In genomic region chr2:230346465-230346864, GRCh38 we compare ENCODE assay signal across 26 cellular contexts. TPM values are rescaled to one million over a fixed set of nuclear protein-coding genes. Genes with fewer than 3 reads are reported as not detected.
DNase-seq lines count a peak whose midpoint lies in the region; ATAC-seq, FAIRE-seq and TF ChIP-seq lines count a peak whose summit lies in the region.
"Had no signal": no experiment of that assay in that cellular context is flagged by ENCODE, and none has a peak within 500 bp of the region (broad histone marks: within the 10 kb centered on the region; RNA-seq: fewer than 3 reads in every experiment).

No MANE protein-coding gene starts in this region.

- H3K27me3 ChIP-seq in CD4-positive, CD25-positive, alpha-beta regulatory T cell (ENCODE audit: control insufficient read depth, insufficient read depth, low read length) = no peaks in the 10 kb centered on the region
- H3K27me3 ChIP-seq: neural progenitor cell, SJSA1, testis had no signal

- no peak for DNase-seq in activated CD8-positive, alpha-beta T cell treated with anti-CD3 and anti-CD28 coated beads for 36 hours
- no peak for DNase-seq in activated CD8-positive, alpha-beta T cell treated with anti-CD3 and anti-CD28 coated beads, Interleukin-2, amount 10 ng/mL, durations not matched to agents 7 days and 5 days
- DNase-seq in CD4-positive, CD25-positive, alpha-beta regulatory T cell = no peak
- DNase-seq in activated CD4-positive, alpha-beta memory T cell treated with anti-CD3 and anti-CD28 coated beads, Interleukin-2, amount 10 ng/mL, durations not matched to agents 7 days and 5 days = no peak
- DNase-seq in naive B cell (no peak), H54 (ENCODE audit: insufficient read length, low spot score) (no peak), KG1 (lab: John Stamatoyannopoulos, UW) (no peak), NCI-H774 (lab: John Stamatoyannopoulos, UW) (no peak)
- DNase-seq: caudate nucleus; CD4-positive, alpha-beta T cell; cortex of kidney; effector memory CD8-positive, alpha-beta T cell; hypothalamus; left colon; NCI-H1092; NCI-H1694 treated with DMSO at 0.1 percent for 48 hours; NCI-H510A; RPMI8226; small intestine; stimulated activated naive CD4-positive, alpha-beta T cell treated with Interleukin-2 at 50 U/mL for 16 hours; testis had no signal

- POLR2A ChIA-PET in activated CD8-positive, alpha-beta T cell treated with anti-CD3 and anti-CD28 coated beads for 36 hours (lab: Charles Lee) = interaction anchor here (1.0 to 1.9 kb wide), 5 partner anchors 17 to 91 kb away, joined by 3 to 9 read pairs (median 3); partner anchors contain the start of gene SP140L
- POLR2A ChIA-PET in activated CD8-positive, alpha-beta T cell treated with anti-CD3 and anti-CD28 coated beads, Interleukin-2, amount 10 ng/mL, durations not matched to agents 7 days and 5 days (lab: Charles Lee) = interaction anchor here (0.8 to 2.8 kb wide), 5 partner anchors 15 to 135 kb away, joined by 3 to 16 read pairs (median 6); partner anchors contain the start of genes SP100 and SP140L
- POLR2A ChIA-PET in activated CD4-positive, alpha-beta memory T cell treated with anti-CD3 and anti-CD28 coated beads, Interleukin-2, amount 10 ng/mL, durations not matched to agents 7 days and 5 days (lab: Charles Lee) = interaction anchor here (0.7 to 4.5 kb wide), 5 partner anchors 10 to 121 kb away, joined by 3 to 35 read pairs (median 5); partner anchors contain the start of genes SP140 and SP140L

- H3K4me1 ChIP-seq in CD4-positive, CD25-positive, alpha-beta regulatory T cell (ENCODE audit: control insufficient read depth, insufficient read depth, low read length, poor library complexity, severe bottlenecking) = peaks cover 28% of the 10 kb centered on the region
- H3K4me1 ChIP-seq: A549, neural progenitor cell, parathyroid adenoma, testis had no signal

- CTCF ChIA-PET in activated CD8-positive, alpha-beta T cell treated with anti-CD3 and anti-CD28 coated beads for 36 hours (lab: Charles Lee) = no interaction called here
- CTCF ChIA-PET in activated CD8-positive, alpha-beta T cell treated with anti-CD3 and anti-CD28 coated beads, Interleukin-2, amount 10 ng/mL, durations not matched to agents 7 days and 5 days (lab: Charles Lee) = interaction anchor here (1.2 kb wide), 2 partner anchors 19 to 28 kb away, joined by 4 read pairs; no protein-coding TSS in a partner anchor
- CTCF ChIA-PET in activated CD4-positive, alpha-beta memory T cell treated with anti-CD3 and anti-CD28 coated beads, Interleukin-2, amount 10 ng/mL, durations not matched to agents 7 days and 5 days (lab: Charles Lee) = interaction anchor here (1.6 kb wide), 1 partner anchor 20 kb away, joined by 5 read pairs; the partner anchor contains the start of gene SP140L

- no peak for ATAC-seq in activated CD8-positive, alpha-beta T cell treated with anti-CD3 and anti-CD28 coated beads for 36 hours
- ATAC-seq in activated CD8-positive, alpha-beta T cell treated with anti-CD3 and anti-CD28 coated beads, Interleukin-2, amount 10 ng/mL, durations not matched to agents 7 days and 5 days = no peak
- ATAC-seq in CD4-positive, CD25-positive, alpha-beta regulatory T cell (ENCODE audit: low read depth in 2 of 2) = no peak
- ATAC-seq in naive B cell (ENCODE audit: low read depth in 2 of 2) = no peak
- ATAC-seq: A549; effector memory CD8-positive, alpha-beta T cell; left colon had no signal

- peak overlapping the region; percentile 5 for H3K4me3 ChIP-seq in CD4-positive, CD25-positive, alpha-beta regulatory T cell (ENCODE audit: low read depth, low read length)
- H3K4me3 ChIP-seq: A549, neural progenitor cell, SJSA1, testis had no signal

- no peak overlapping the region for H3K4me3 Mint-ChIP-seq in activated CD8-positive, alpha-beta T cell treated with anti-CD3 and anti-CD28 coated beads for 36 hours
- no peak overlapping the region for H3K4me3 Mint-ChIP-seq in activated CD8-positive, alpha-beta T cell treated with anti-CD3 and anti-CD28 coated beads, Interleukin-2, amount 10 ng/mL, durations not matched to agents 7 days and 5 days
- peak overlapping the region in 2 of 4 donors; percentile 3 to 9 for H3K4me3 Mint-ChIP-seq in CD4-positive, CD25-positive, alpha-beta regulatory T cell
- H3K4me3 Mint-ChIP-seq in activated CD4-positive, alpha-beta memory T cell treated with anti-CD3 and anti-CD28 coated beads, Interleukin-2, amount 10 ng/mL, durations not matched to agents 7 days and 5 days = no peak overlapping the region
- H3K4me3 Mint-ChIP-seq in naive B cell = peak overlapping the region in 3 of 8 donors; percentile 16 to 67 (median 36)
- H3K4me3 Mint-ChIP-seq: CD4-positive, alpha-beta T cell; neural progenitor cell had no signal

- FAIRE-seq in H54 (lab: Jason Lieb, UNC) = no peak
- FAIRE-seq: A549, small intestine, TTC549 had no signal

- no peak for TF ChIP-seq POLR2A in H54 (IDR thresholded peaks at IDR 0.05; ENCODE audit: low read depth, low read length)

- peaks cover 39% of the 10 kb centered on the region for H3K9me3 Mint-ChIP-seq in activated CD8-positive, alpha-beta T cell treated with anti-CD3 and anti-CD28 coated beads for 36 hours
- peaks cover 51% of the 10 kb centered on the region for H3K9me3 Mint-ChIP-seq in activated CD8-positive, alpha-beta T cell treated with anti-CD3 and anti-CD28 coated beads, Interleukin-2, amount 10 ng/mL, durations not matched to agents 7 days and 5 days (ENCODE audit: insufficient read depth)
- H3K9me3 Mint-ChIP-seq in CD4-positive, CD25-positive, alpha-beta regulatory T cell = peaks cover 4 to 28% (median 15%) of the 10 kb centered on the region in 7 donors
- peaks cover 37% of the 10 kb centered on the region for H3K9me3 Mint-ChIP-seq in activated CD4-positive, alpha-beta memory T cell treated with anti-CD3 and anti-CD28 coated beads, Interleukin-2, amount 10 ng/mL, durations not matched to agents 7 days and 5 days
- peaks cover 9 to 46% (median 37%) of the 10 kb centered on the region in 7 donors for H3K9me3 Mint-ChIP-seq in naive B cell

- peaks cover 12 to 19% of the 10 kb centered on the region in 2 experiments for H3K9me3 ChIP-seq in CD4-positive, CD25-positive, alpha-beta regulatory T cell (ENCODE audit: control insufficient read depth in 2 of 2, low read length in 2 of 2)
- H3K9me3 ChIP-seq: SJSA1, testis had no signal

- no peak for TF ChIP-seq CTCF in activated CD8-positive, alpha-beta T cell treated with anti-CD3 and anti-CD28 coated beads for 36 hours (IDR thresholded peaks at IDR 0.05)

- peaks cover 78% of the 10 kb centered on the region for H3K36me3 Mint-ChIP-seq in activated CD8-positive, alpha-beta T cell treated with anti-CD3 and anti-CD28 coated beads for 36 hours (ENCODE audit: low read depth)
- H3K36me3 Mint-ChIP-seq in activated CD8-positive, alpha-beta T cell treated with anti-CD3 and anti-CD28 coated beads, Interleukin-2, amount 10 ng/mL, durations not matched to agents 7 days and 5 days (ENCODE audit: low read depth) = peaks cover 90% of the 10 kb centered on the region
- H3K36me3 Mint-ChIP-seq in CD4-positive, CD25-positive, alpha-beta regulatory T cell = peaks cover 55% of the 10 kb centered on the region
- H3K36me3 Mint-ChIP-seq in activated CD4-positive, alpha-beta memory T cell treated with anti-CD3 and anti-CD28 coated beads, Interleukin-2, amount 10 ng/mL, durations not matched to agents 7 days and 5 days (ENCODE audit: low read depth) = peaks cover 84% of the 10 kb centered on the region
- peaks cover 47 to 51% of the 10 kb centered on the region in 2 donors for H3K36me3 Mint-ChIP-seq in naive B cell
- H3K36me3 Mint-ChIP-seq: neural progenitor cell had no signal

- H3K27me3 Mint-ChIP-seq in activated CD8-positive, alpha-beta T cell treated with anti-CD3 and anti-CD28 coated beads for 36 hours = no peaks in the 10 kb centered on the region
- no peaks in the 10 kb centered on the region for H3K27me3 Mint-ChIP-seq in activated CD8-positive, alpha-beta T cell treated with anti-CD3 and anti-CD28 coated beads, Interleukin-2, amount 10 ng/mL, durations not matched to agents 7 days and 5 days (ENCODE audit: low read depth)
- no peaks in the 10 kb centered on the region for H3K27me3 Mint-ChIP-seq in CD4-positive, CD25-positive, alpha-beta regulatory T cell
- no peaks in the 10 kb centered on the region for H3K27me3 Mint-ChIP-seq in activated CD4-positive, alpha-beta memory T cell treated with anti-CD3 and anti-CD28 coated beads, Interleukin-2, amount 10 ng/mL, durations not matched to agents 7 days and 5 days
- H3K27me3 Mint-ChIP-seq in naive B cell = no peaks in the 10 kb centered on the region
- H3K27me3 Mint-ChIP-seq: CD4-positive, alpha-beta T cell; effector memory CD8-positive, alpha-beta T cell had no signal

- H3K36me3 ChIP-seq in CD4-positive, CD25-positive, alpha-beta regulatory T cell (ENCODE audit: control insufficient read depth, insufficient read depth, low read length) = peaks cover 30% of the 10 kb centered on the region

- no peak overlapping the region for H3K27ac ChIP-seq in CD4-positive, CD25-positive, alpha-beta regulatory T cell (ENCODE audit: insufficient read depth, low read length, poor library complexity, severe bottlenecking)
- H3K27ac ChIP-seq: A549, neural progenitor cell, parathyroid adenoma, SJSA1, testis had no signal

- intact Hi-C loops in activated CD8-positive, alpha-beta T cell treated with anti-CD3 and anti-CD28 coated beads for 36 hours (cut with micrococcal nuclease) = no loop called here

- H3K27ac Mint-ChIP-seq in activated CD8-positive, alpha-beta T cell treated with anti-CD3 and anti-CD28 coated beads for 36 hours = peak overlapping the region; percentile 31
- H3K27ac Mint-ChIP-seq in activated CD8-positive, alpha-beta T cell treated with anti-CD3 and anti-CD28 coated beads, Interleukin-2, amount 10 ng/mL, durations not matched to agents 7 days and 5 days = no peak overlapping the region
- peak overlapping the region in 2 of 3 donors; percentile 76 to 83 for H3K27ac Mint-ChIP-seq in CD4-positive, CD25-positive, alpha-beta regulatory T cell
- H3K27ac Mint-ChIP-seq in activated CD4-positive, alpha-beta memory T cell treated with anti-CD3 and anti-CD28 coated beads, Interleukin-2, amount 10 ng/mL, durations not matched to agents 7 days and 5 days = peak overlapping the region; percentile 27
- peak overlapping the region in 4 of 6 donors; percentile 19 to 91 (median 46) for H3K27ac Mint-ChIP-seq in naive B cell
- H3K27ac Mint-ChIP-seq: CD4-positive, alpha-beta T cell; neural progenitor cell had no signal

- H3K4me1 Mint-ChIP-seq in activated CD8-positive, alpha-beta T cell treated with anti-CD3 and anti-CD28 coated beads for 36 hours (ENCODE audit: low read depth) = peaks cover 76% of the 10 kb centered on the region
- H3K4me1 Mint-ChIP-seq in activated CD8-positive, alpha-beta T cell treated with anti-CD3 and anti-CD28 coated beads, Interleukin-2, amount 10 ng/mL, durations not matched to agents 7 days and 5 days (ENCODE audit: low read depth) = peaks cover 76% of the 10 kb centered on the region
- peaks cover 62 to 79% (median 71%) of the 10 kb centered on the region in 4 donors for H3K4me1 Mint-ChIP-seq in CD4-positive, CD25-positive, alpha-beta regulatory T cell
- H3K4me1 Mint-ChIP-seq in activated CD4-positive, alpha-beta memory T cell treated with anti-CD3 and anti-CD28 coated beads, Interleukin-2, amount 10 ng/mL, durations not matched to agents 7 days and 5 days = peaks cover 82% of the 10 kb centered on the region
- peaks cover 59 to 74% (median 71%) of the 10 kb centered on the region in 3 donors for H3K4me1 Mint-ChIP-seq in naive B cell

RNA-seq across cellular contexts. Expression of gene SP140L, which starts 19.5 kb away (rescaled TPM):
- 10 to 100 TPM; 43.7 to 43.8 TPM for total RNA-seq in activated CD8-positive, alpha-beta T cell treated with anti-CD3 and anti-CD28 coated beads for 36 hours
- 10 to 100 TPM; 90.5 to 96.2 TPM for total RNA-seq in activated CD8-positive, alpha-beta T cell treated with anti-CD3 and anti-CD28 coated beads, Interleukin-2, amount 10 ng/mL, durations not matched to agents 7 days and 5 days
- total RNA-seq in CD4-positive, CD25-positive, alpha-beta regulatory T cell = 68.5 TPM
- 10 to 100 TPM; 14.3 to 25.9 (median 22.6) TPM for polyA plus RNA-seq in CD4-positive, CD25-positive, alpha-beta regulatory T cell
- 10 to 100 TPM; 85.2 to 88.0 TPM for total RNA-seq in activated CD4-positive, alpha-beta memory T cell treated with anti-CD3 and anti-CD28 coated beads, Interleukin-2, amount 10 ng/mL, durations not matched to agents 7 days and 5 days
- 10 to 100 TPM; 48.5 to 82.4 (median 54.0) TPM for polyA plus RNA-seq in naive B cell (ENCODE audit: low read depth in 6 of 6)
